In the genomic region with DNA sequence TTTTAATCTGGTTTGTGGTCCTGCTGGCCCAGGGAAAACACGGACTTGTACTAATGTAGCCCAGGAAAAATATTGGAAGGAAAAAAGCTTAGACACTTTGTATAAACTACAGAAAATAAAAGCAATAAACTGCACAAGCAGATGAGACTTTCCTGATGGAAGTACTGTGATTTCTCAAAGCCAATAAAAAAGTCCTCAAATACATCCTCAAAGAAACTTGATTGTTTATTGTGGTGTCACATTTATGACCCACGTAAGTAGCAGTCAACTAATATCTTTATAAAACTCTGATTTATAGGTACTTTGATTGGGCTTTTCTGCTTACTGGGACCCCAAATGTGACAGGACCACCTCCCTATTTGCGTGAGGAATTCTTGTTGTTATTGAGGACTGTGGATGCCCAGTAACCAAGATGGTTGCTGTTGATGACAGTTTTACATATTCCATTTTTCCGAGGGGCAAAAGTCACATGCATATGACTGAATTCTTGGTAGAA, we compare ENCODE assay signal across 21 cellular contexts.
DNase-seq lines count a peak whose midpoint lies in the region; ATAC-seq, FAIRE-seq and TF ChIP-seq lines count a peak whose summit lies in the region.
"Had no signal": no experiment of that assay in that cellular context is flagged by ENCODE, and none has a peak within 500 bp of the region (broad histone marks: within the 10 kb centered on the region; RNA-seq: fewer than 3 reads in every experiment).

No MANE protein-coding gene starts in this region.

- peak; percentile 25 for DNase-seq in DMS 273 (lab: John Stamatoyannopoulos, UW; ENCODE audit: unreplicated experiment)
- no peak for DNase-seq in DMS 273 treated with DMSO at 0.1 percent for 48 hours (lab: John Stamatoyannopoulos, UW)
- no peak for DNase-seq in neural crest cell (ENCODE audit: low read depth, low spot score)
- no peak for DNase-seq in uterus
- DNase-seq in posterior cingulate gyrus = no peak
- no peak for DNase-seq in WERI-Rb-1
- DNase-seq: activated naive CD8-positive, alpha-beta T cell treated with anti-CD3 and anti-CD28 coated beads, Interleukin-2, amount 50 U/mL, for 24 hours; C1 segment of cervical spinal cord; central memory CD4-positive, alpha-beta T cell; DMS53; effector CD8-positive, alpha-beta T cell; H9; hypothalamus; NCI-H1417 treated with DMSO at 0.1 percent for 48 hours; pancreas; T-cell; thyroid gland had no signal

- peak; percentile 61 for FAIRE-seq in endometrium (lab: Jason Lieb, UNC)
- FAIRE-seq: pancreas had no signal

- peaks cover 52% of the 10 kb centered on the region for H3K4me1 Mint-ChIP-seq in neural crest cell
- H3K4me1 Mint-ChIP-seq: activated naive CD8-positive, alpha-beta T cell treated with anti-CD3 and anti-CD28 coated beads, Interleukin-2, amount 50 U/mL, for 24 hours; T-cell had no signal

- peak overlapping the region; percentile 96 for H3K27ac Mint-ChIP-seq in neural crest cell (ENCODE audit: unreplicated experiment)
- H3K27ac Mint-ChIP-seq: activated naive CD8-positive, alpha-beta T cell treated with anti-CD3 and anti-CD28 coated beads, Interleukin-2, amount 50 U/mL, for 24 hours; T-cell had no signal

- no peaks in the 10 kb centered on the region for H3K9me3 ChIP-seq in uterus
- H3K9me3 ChIP-seq in WERI-Rb-1 (ENCODE audit: severe bottlenecking) = no peaks in the 10 kb centered on the region
- H3K9me3 ChIP-seq: pancreas, thyroid gland had no signal

- TF ChIP-seq POLR2A in uterus (IDR thresholded peaks at IDR 0.05) = no peak

- ATAC-seq in HG02884 (IDR thresholded peaks at IDR 0.05; ENCODE audit: unreplicated experiment) = no peak
- ATAC-seq: activated naive CD8-positive, alpha-beta T cell treated with anti-CD3 and anti-CD28 coated beads, Interleukin-2, amount 50 U/mL, for 24 hours; pancreas; T-cell had no signal

- no peaks in the 10 kb centered on the region for H3K27me3 Mint-ChIP-seq in neural crest cell (ENCODE audit: low read depth)

- H3K27ac ChIP-seq in uterus (peak overlapping the region; percentile 60 to 76), WERI-Rb-1 (no peak overlapping the region)
- H3K27ac ChIP-seq: 22Rv1, KMS-11, pancreas, thyroid gland had no signal

- H3K4me3 ChIP-seq in uterus = no peak overlapping the region
- H3K4me3 ChIP-seq in WERI-Rb-1 (ENCODE audit: low read depth, low read length) = no peak overlapping the region
- H3K4me3 ChIP-seq: pancreas, thyroid gland had no signal

- TF ChIP-seq CTCF in neural crest cell (conservative IDR thresholded peaks at IDR 0.05) (no peak), uterus (IDR thresholded peaks at IDR 0.05) (no peak), WERI-Rb-1 (IDR thresholded peaks at IDR 0.05; ENCODE audit: low read depth, low read length) (no peak)

- peaks cover 0 to 12% of the 10 kb centered on the region in 2 donors for H3K4me1 ChIP-seq in uterus

- H3K27me3 ChIP-seq in uterus (no peaks in the 10 kb centered on the region), WERI-Rb-1 (ENCODE audit: insufficient read depth, low read depth, severe bottlenecking) (no peaks in the 10 kb centered on the region)
- H3K27me3 ChIP-seq: pancreas, thyroid gland had no signal

- H3K36me3 Mint-ChIP-seq in neural crest cell (ENCODE audit: low read depth) = no peaks in the 10 kb centered on the region
- H3K36me3 Mint-ChIP-seq: T-cell had no signal

- no peaks in the 10 kb centered on the region for H3K36me3 ChIP-seq in uterus
- H3K36me3 ChIP-seq in WERI-Rb-1 = no peaks in the 10 kb centered on the region
- H3K36me3 ChIP-seq: pancreas, thyroid gland had no signal

- H3K4me3 Mint-ChIP-seq in neural crest cell = peak overlapping the region; percentile 70
- H3K4me3 Mint-ChIP-seq: activated naive CD8-positive, alpha-beta T cell treated with anti-CD3 and anti-CD28 coated beads, Interleukin-2, amount 50 U/mL, for 24 hours; H9; T-cell had no signal

- intact Hi-C loops in uterus (cut with DNase I; ENCODE audit: low total_unique reads) = no loop called here
- intact Hi-C loops in posterior cingulate gyrus (cut with DNase I) = no loop called here

- H3K9me3 Mint-ChIP-seq in neural crest cell = no peaks in the 10 kb centered on the region
- H3K9me3 Mint-ChIP-seq: activated naive CD8-positive, alpha-beta T cell treated with anti-CD3 and anti-CD28 coated beads, Interleukin-2, amount 50 U/mL, for 24 hours; H9; T-cell had no signal
